ENCODE assay signal across 8 cellular contexts in genomic region chr17:80264048-80264792, GRCh38. TPM values are rescaled to one million over a fixed set of nuclear protein-coding genes. Genes with fewer than 3 reads are reported as not detected.
DNase-seq lines count a peak whose midpoint lies in the region; ATAC-seq and TF ChIP-seq lines count a peak whose summit lies in the region.

No MANE protein-coding gene starts in this region.

- peaks cover 37% of the 10 kb centered on the region for H3K36me3 Mint-ChIP-seq in activated naive CD4-positive, alpha-beta T cell treated with anti-CD3 and anti-CD28 coated beads for 36 hours (ENCODE audit: low read depth)

- H3K4me1 Mint-ChIP-seq in activated naive CD4-positive, alpha-beta T cell treated with anti-CD3 and anti-CD28 coated beads for 36 hours (ENCODE audit: low read depth), result peaks cover 53% of the 10 kb centered on the region

- H3K4me3 ChIP-seq in left ventricle myocardium inferior (peak overlapping the region; percentile 97), mucosa of stomach (ENCODE audit: low read length) (peak overlapping the region; percentile 32), upper lobe of left lung (peak overlapping the region; percentile 52 to 99 (median 58))

- H3K27me3 ChIP-seq in left ventricle myocardium inferior (ENCODE audit: low read depth), result no peaks in the 10 kb centered on the region
- H3K27me3 ChIP-seq in mucosa of stomach (ENCODE audit: control insufficient read depth, insufficient read depth, low read length), result no peaks in the 10 kb centered on the region
- H3K27me3 ChIP-seq in upper lobe of left lung, result no peaks in the 10 kb centered on the region

- peak overlapping the region; percentile 92 for H3K27ac Mint-ChIP-seq in activated naive CD4-positive, alpha-beta T cell treated with anti-CD3 and anti-CD28 coated beads for 36 hours

- CTCF ChIA-PET in activated naive CD4-positive, alpha-beta T cell treated with anti-CD3 and anti-CD28 coated beads for 36 hours (lab: Charles Lee), result interaction anchor here (0.9 to 1.1 kb wide), 2 partner anchors 9 to 11 kb away, joined by 5 read pairs; no protein-coding TSS in a partner anchor

- H3K4me3 Mint-ChIP-seq in activated naive CD4-positive, alpha-beta T cell treated with anti-CD3 and anti-CD28 coated beads for 36 hours, result peak overlapping the region; percentile 96

- ATAC-seq in left ventricle myocardium superior (no peak), upper lobe of left lung (ENCODE audit: low FRiP score in 2 of 2) (no peak)

- H3K36me3 ChIP-seq in left ventricle myocardium inferior (peaks cover 23% of the 10 kb centered on the region), mucosa of stomach (ENCODE audit: control insufficient read depth, insufficient read depth, low read length) (peaks cover 3% of the 10 kb centered on the region), upper lobe of left lung (peaks cover 0 to 35% (median 12%) of the 10 kb centered on the region in 4 donors)

- WGBS in upper lobe of left lung, 2 donors, result 35 to 45% methylated on average over 12 to 16 of the region's 16 CpGs

- no peak for TF ChIP-seq POLR2A in upper lobe of left lung (IDR thresholded peaks at IDR 0.05)

- H3K9me3 ChIP-seq in left ventricle myocardium inferior (replicated peaks) (no peaks in the 10 kb centered on the region), mucosa of stomach (ENCODE audit: control insufficient read depth, low read length) (no peaks in the 10 kb centered on the region), upper lobe of left lung (no peaks in the 10 kb centered on the region)

- peak overlapping the region; percentile 63 for H3K9ac ChIP-seq in mucosa of stomach (ENCODE audit: low read length)

- TF ChIP-seq CTCF in left ventricle myocardium inferior (IDR thresholded peaks at IDR 0.05; ENCODE audit: borderline replicate concordance) (no peak), upper lobe of left lung (IDR thresholded peaks at IDR 0.05) (no peak)

- H3K27ac ChIP-seq in left ventricle myocardium inferior (replicated peaks) (peak overlapping the region; percentile 99), upper lobe of left lung (peak overlapping the region; percentile 94 to 100 (median 98))

- DNase-seq in left ventricle myocardium inferior (no peak), left ventricle myocardium superior (no peak), upper lobe of left lung (peak in 1 of 2 donors; percentile 50), 8988T (no peak), NCI-H748 (lab: John Stamatoyannopoulos, UW; ENCODE audit: unreplicated experiment) (no peak), T1000 (lab: John Stamatoyannopoulos, UW) (no peak)
- peak; percentile 71 for DNase-seq in activated naive CD4-positive, alpha-beta T cell treated with anti-CD3 and anti-CD28 coated beads for 36 hours

- H3K9me3 Mint-ChIP-seq in activated naive CD4-positive, alpha-beta T cell treated with anti-CD3 and anti-CD28 coated beads for 36 hours, result no peaks in the 10 kb centered on the region

- intact Hi-C loops in left ventricle myocardium inferior (cut with micrococcal nuclease) (no loop called here), left ventricle myocardium superior (cut with micrococcal nuclease) (no loop called here)
- intact Hi-C loops in activated naive CD4-positive, alpha-beta T cell treated with anti-CD3 and anti-CD28 coated beads for 36 hours (cut with micrococcal nuclease), result loop anchor here (5.0 to 10.0 kb wide), 3 partner anchors 467 to 568 kb away; partner anchors contain the start of gene CBX8

- H3K27me3 Mint-ChIP-seq in activated naive CD4-positive, alpha-beta T cell treated with anti-CD3 and anti-CD28 coated beads for 36 hours (ENCODE audit: low read depth), result no peaks in the 10 kb centered on the region

- no peak for TF ChIP-seq EP300 in upper lobe of left lung (IDR thresholded peaks at IDR 0.05)

- peaks cover 61% of the 10 kb centered on the region for H3K4me1 ChIP-seq in left ventricle myocardium inferior
- H3K4me1 ChIP-seq in mucosa of stomach (ENCODE audit: control insufficient read depth, insufficient read depth, low read length), result peaks cover 41% of the 10 kb centered on the region
- peaks cover 53 to 69% (median 54%) of the 10 kb centered on the region in 4 donors for H3K4me1 ChIP-seq in upper lobe of left lung

RNA-seq across cellular contexts. Expression of gene RNF213, which starts 3.6 kb away (rescaled TPM):
- 25.6 TPM for total RNA-seq in left ventricle myocardium inferior
- total RNA-seq in left ventricle myocardium superior, result 25.7 TPM
- 100 to 1,000 TPM; 234 to 250 TPM for total RNA-seq in activated naive CD4-positive, alpha-beta T cell treated with anti-CD3 and anti-CD28 coated beads for 36 hours
- total RNA-seq in upper lobe of left lung, result 100 to 1,000 TPM; 135 to 619 (median 207) TPM

RNA-seq across cellular contexts. Expression of gene SLC26A11, which starts 44.0 kb away (rescaled TPM):
- 4.1 TPM for total RNA-seq in left ventricle myocardium inferior
- 10.6 TPM for total RNA-seq in left ventricle myocardium superior
- 1 to 10 TPM; 4.0 to 5.4 TPM for total RNA-seq in activated naive CD4-positive, alpha-beta T cell treated with anti-CD3 and anti-CD28 coated beads for 36 hours
- total RNA-seq in upper lobe of left lung, result 100 to 1,000 TPM in 1 of 6 donors, 10 to 100 TPM in 5; 14.8 to 162 (median 43.1) TPM

RNA-seq across cellular contexts. Expression of gene SGSH, which starts 44.1 kb away (rescaled TPM):
- total RNA-seq in left ventricle myocardium inferior (10.9 TPM), left ventricle myocardium superior (11.4 TPM), upper lobe of left lung (100 to 1,000 TPM in 2 of 6 donors, 10 to 100 TPM in 4; 36.3 to 264 (median 65.0) TPM)
- total RNA-seq in activated naive CD4-positive, alpha-beta T cell treated with anti-CD3 and anti-CD28 coated beads for 36 hours, result 10 to 100 TPM; 30.3 to 32.1 TPM

Comparison
In these comparisons a context has a peak if more than half of its experiments do, and no peak if none do; other contexts are left out.
1. H3K4me3 ChIP-seq: peak in every context shown above with its lines; median percentile 97 in left ventricle myocardium inferior; 58 in upper lobe of left lung; 32 in mucosa of stomach.